In genomic region chr22:45905924-45906865, GRCh38 we compare ENCODE assay signal across 16 cellular contexts.
DNase-seq lines count a peak whose midpoint lies in the region; ATAC-seq and TF ChIP-seq lines count a peak whose summit lies in the region.
"Had no signal": no experiment of that assay in that cellular context is flagged by ENCODE, and none has a peak within 500 bp of the region (broad histone marks: within the 10 kb centered on the region; RNA-seq: fewer than 3 reads in every experiment).

No MANE protein-coding gene starts in this region.

- H3K9ac ChIP-seq in adipocyte (ENCODE audit: low read length) (no peak overlapping the region), parathyroid adenoma (no peak overlapping the region)

- H3K27ac ChIP-seq in parathyroid adenoma, result no peak overlapping the region
- H3K27ac ChIP-seq: VCaP had no signal

- H2AFZ ChIP-seq in parathyroid adenoma, result peak overlapping the region; percentile 45

- H3K4me3 ChIP-seq in adipocyte (ENCODE audit: low read length), result peak overlapping the region; percentile 51
- H3K4me3 ChIP-seq in foreskin fibroblast (ENCODE audit: low read depth in 1 of 2, low read length in 2 of 2), result no peak overlapping the region
- no peak overlapping the region for H3K4me3 ChIP-seq in parathyroid adenoma (ENCODE audit: low read depth, low read length)
- H3K4me3 ChIP-seq: smooth muscle cell had no signal

- H3K4me1 ChIP-seq in adipocyte (ENCODE audit: control insufficient read depth, insufficient read depth, low read length) (peaks cover 15% of the 10 kb centered on the region), parathyroid adenoma (no peaks in the 10 kb centered on the region)

- H3K9me3 ChIP-seq in adipocyte (ENCODE audit: control insufficient read depth, low read length) (no peaks in the 10 kb centered on the region), parathyroid adenoma (ENCODE audit: control insufficient read depth, low read length) (no peaks in the 10 kb centered on the region)

- no peaks in the 10 kb centered on the region for H3K36me3 ChIP-seq in adipocyte (ENCODE audit: control insufficient read depth, insufficient read depth, low read length, severe bottlenecking)
- no peaks in the 10 kb centered on the region for H3K36me3 ChIP-seq in parathyroid adenoma (ENCODE audit: control insufficient read depth, insufficient read depth, low read length)

- DNase-seq in ELF-1 (ENCODE audit: low read depth, low spot score), result peak; percentile 54
- DNase-seq in adipocyte (ENCODE audit: low read depth), result peak; percentile 70
- DNase-seq in foreskin fibroblast, result peak; percentile 65 to 83
- no peak for DNase-seq in NCI-H2171 treated with DMSO at 0.1 percent for 48 hours (lab: John Stamatoyannopoulos, UW)
- DNase-seq in cerebellar cortex (ENCODE audit: low spot score), result no peak
- DNase-seq: activated T-cell treated with anti-CD3 and anti-CD28 coated beads, Interleukin-2, amount 50 U/mL, for 1 hour; CD4-positive, alpha-beta memory T cell; glutamatergic neuron; HCEC 1CT; KG1; NCI-H2171 had no signal

- TF ChIP-seq CTCF in foreskin fibroblast (IDR thresholded peaks at IDR 0.05; ENCODE audit: low read depth, low read length) (no peak), parathyroid adenoma (IDR thresholded peaks at IDR 0.05) (no peak)

- H3K27me3 ChIP-seq in adipocyte (replicated peaks; ENCODE audit: control insufficient read depth, insufficient read depth, low read length) (peaks cover 25% of the 10 kb centered on the region), parathyroid adenoma (ENCODE audit: control insufficient read depth, insufficient read depth, low read length) (no peaks in the 10 kb centered on the region)

- H3K79me2 ChIP-seq in parathyroid adenoma, result no peaks in the 10 kb centered on the region

- H3K4me2 ChIP-seq in parathyroid adenoma (ENCODE audit: low read length), result no peak overlapping the region
- H3K4me2 ChIP-seq: smooth muscle cell had no signal

- no peak for ATAC-seq in HG02678 (IDR thresholded peaks at IDR 0.05; ENCODE audit: unreplicated experiment)
- no peak for ATAC-seq in GM18909 (IDR thresholded peaks at IDR 0.05; ENCODE audit: poor library complexity, unreplicated experiment)

Comparison
In these comparisons a context has a peak if more than half of its experiments do, and no peak if none do; other contexts are left out.
1. DNase-seq: peak in ELF-1 (single experiment), adipocyte (single experiment) and foreskin fibroblast (2 of 2); none in NCI-H2171 treated with DMSO at 0.1 percent for 48 hours (single experiment) and cerebellar cortex (single experiment).